In the genomic region with DNA sequence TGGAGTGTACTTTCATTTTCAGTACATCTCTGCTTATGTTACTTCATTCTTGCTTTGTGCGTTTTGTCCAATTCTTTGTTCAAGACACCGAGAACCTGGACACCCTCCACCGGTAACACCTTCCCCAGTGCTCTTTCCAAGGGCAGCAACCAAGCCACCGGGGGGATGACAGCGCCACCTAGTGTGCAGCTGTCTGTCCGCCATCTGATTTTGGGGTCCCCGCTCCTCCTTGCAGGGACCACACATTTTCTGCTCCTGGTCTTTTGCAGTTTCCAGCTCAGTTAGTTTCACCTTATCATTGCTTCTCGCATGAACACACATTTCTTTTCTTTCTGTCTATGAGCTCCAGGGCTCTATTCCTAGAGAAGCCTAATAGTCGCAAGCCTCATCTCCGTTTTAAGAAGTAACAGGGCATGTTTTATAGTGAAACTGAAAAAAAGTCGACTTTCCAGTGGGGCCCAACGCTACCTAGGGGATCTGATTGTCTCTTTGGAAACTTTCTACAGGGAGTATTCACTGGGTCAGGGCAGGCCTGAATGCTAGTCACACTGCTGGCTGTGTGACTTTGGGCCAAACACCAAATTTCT, we compare ENCODE assay signal across 1 cellular context.
TF ChIP-seq lines count a peak whose summit lies in the region.

No MANE protein-coding gene starts in this region.

TF ChIP-seq in GM23338, 12 proteins besides CTCF, POLR2A, EP300 and RAD21 (continued from another document):
- TF ChIP-seq, protein P1, sequence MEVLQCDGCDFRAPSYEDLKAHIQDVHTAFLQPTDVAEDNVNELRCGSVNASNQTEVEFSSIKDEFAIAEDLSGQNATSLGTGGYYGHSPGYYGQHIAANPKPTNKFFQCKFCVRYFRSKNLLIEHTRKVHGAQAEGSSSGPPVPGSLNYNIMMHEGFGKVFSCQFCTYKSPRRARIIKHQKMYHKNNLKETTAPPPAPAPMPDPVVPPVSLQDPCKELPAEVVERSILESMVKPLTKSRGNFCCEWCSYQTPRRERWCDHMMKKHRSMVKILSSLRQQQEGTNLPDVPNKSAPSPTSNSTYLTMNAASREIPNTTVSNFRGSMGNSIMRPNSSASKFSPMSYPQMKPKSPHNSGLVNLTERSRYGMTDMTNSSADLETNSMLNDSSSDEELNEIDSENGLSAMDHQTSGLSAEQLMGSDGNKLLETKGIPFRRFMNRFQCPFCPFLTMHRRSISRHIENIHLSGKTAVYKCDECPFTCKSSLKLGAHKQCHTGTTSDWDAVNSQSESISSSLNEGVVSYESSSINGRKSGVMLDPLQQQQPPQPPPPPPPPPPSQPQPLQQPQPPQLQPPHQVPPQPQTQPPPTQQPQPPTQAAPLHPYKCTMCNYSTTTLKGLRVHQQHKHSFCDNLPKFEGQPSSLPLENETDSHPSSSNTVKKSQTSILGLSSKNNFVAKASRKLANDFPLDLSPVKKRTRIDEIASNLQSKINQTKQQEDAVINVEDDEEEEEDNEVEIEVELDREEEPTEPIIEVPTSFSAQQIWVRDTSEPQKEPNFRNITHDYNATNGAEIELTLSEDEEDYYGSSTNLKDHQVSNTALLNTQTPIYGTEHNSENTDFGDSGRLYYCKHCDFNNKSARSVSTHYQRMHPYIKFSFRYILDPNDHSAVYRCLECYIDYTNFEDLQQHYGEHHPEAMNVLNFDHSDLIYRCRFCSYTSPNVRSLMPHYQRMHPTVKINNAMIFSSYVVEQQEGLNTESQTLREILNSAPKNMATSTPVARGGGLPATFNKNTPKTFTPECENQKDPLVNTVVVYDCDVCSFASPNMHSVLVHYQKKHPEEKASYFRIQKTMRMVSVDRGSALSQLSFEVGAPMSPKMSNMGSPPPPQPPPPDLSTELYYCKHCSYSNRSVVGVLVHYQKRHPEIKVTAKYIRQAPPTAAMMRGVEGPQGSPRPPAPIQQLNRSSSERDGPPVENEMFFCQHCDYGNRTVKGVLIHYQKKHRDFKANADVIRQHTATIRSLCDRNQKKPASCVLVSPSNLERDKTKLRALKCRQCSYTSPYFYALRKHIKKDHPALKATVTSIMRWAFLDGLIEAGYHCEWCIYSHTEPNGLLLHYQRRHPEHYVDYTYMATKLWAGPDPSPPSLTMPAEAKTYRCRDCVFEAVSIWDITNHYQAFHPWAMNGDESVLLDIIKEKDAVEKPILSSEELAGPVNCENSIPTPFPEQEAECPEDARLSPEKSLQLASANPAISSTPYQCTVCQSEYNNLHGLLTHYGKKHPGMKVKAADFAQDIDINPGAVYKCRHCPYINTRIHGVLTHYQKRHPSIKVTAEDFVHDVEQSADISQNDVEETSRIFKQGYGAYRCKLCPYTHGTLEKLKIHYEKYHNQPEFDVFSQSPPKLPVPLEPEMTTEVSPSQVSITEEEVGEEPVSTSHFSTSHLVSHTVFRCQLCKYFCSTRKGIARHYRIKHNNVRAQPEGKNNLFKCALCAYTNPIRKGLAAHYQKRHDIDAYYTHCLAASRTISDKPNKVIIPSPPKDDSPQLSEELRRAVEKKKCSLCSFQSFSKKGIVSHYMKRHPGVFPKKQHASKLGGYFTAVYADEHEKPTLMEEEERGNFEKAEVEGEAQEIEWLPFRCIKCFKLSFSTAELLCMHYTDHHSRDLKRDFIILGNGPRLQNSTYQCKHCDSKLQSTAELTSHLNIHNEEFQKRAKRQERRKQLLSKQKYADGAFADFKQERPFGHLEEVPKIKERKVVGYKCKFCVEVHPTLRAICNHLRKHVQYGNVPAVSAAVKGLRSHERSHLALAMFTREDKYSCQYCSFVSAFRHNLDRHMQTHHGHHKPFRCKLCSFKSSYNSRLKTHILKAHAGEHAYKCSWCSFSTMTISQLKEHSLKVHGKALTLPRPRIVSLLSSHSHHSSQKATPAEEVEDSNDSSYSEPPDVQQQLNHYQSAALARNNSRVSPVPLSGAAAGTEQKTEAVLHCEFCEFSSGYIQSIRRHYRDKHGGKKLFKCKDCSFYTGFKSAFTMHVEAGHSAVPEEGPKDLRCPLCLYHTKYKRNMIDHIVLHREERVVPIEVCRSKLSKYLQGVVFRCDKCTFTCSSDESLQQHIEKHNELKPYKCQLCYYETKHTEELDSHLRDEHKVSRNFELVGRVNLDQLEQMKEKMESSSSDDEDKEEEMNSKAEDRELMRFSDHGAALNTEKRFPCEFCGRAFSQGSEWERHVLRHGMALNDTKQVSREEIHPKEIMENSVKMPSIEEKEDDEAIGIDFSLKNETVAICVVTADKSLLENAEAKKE (CRISPR knock-in tag; IDR thresholded peaks at IDR 0.05) = no peak
- TF ChIP-seq CREB1 (CRISPR knock-in tag; IDR thresholded peaks at IDR 0.05; ENCODE audit: low read depth) = no peak
- TF ChIP-seq, protein P2, sequence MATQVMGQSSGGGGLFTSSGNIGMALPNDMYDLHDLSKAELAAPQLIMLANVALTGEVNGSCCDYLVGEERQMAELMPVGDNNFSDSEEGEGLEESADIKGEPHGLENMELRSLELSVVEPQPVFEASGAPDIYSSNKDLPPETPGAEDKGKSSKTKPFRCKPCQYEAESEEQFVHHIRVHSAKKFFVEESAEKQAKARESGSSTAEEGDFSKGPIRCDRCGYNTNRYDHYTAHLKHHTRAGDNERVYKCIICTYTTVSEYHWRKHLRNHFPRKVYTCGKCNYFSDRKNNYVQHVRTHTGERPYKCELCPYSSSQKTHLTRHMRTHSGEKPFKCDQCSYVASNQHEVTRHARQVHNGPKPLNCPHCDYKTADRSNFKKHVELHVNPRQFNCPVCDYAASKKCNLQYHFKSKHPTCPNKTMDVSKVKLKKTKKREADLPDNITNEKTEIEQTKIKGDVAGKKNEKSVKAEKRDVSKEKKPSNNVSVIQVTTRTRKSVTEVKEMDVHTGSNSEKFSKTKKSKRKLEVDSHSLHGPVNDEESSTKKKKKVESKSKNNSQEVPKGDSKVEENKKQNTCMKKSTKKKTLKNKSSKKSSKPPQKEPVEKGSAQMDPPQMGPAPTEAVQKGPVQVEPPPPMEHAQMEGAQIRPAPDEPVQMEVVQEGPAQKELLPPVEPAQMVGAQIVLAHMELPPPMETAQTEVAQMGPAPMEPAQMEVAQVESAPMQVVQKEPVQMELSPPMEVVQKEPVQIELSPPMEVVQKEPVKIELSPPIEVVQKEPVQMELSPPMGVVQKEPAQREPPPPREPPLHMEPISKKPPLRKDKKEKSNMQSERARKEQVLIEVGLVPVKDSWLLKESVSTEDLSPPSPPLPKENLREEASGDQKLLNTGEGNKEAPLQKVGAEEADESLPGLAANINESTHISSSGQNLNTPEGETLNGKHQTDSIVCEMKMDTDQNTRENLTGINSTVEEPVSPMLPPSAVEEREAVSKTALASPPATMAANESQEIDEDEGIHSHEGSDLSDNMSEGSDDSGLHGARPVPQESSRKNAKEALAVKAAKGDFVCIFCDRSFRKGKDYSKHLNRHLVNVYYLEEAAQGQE (IDR thresholded peaks at IDR 0.05; ENCODE audit: unreplicated experiment) = no peak
- TF ChIP-seq ZNF331 (CRISPR knock-in tag; IDR thresholded peaks at IDR 0.05; ENCODE audit: low read depth) = no peak
- no peak for TF ChIP-seq ZNF114 (CRISPR knock-in tag; IDR thresholded peaks at IDR 0.05)
- TF ChIP-seq NANOG (IDR thresholded peaks at IDR 0.05; ENCODE audit: borderline replicate concordance) = no peak
- no peak for TF ChIP-seq EZH2 (IDR thresholded peaks at IDR 0.05; ENCODE audit: low read depth, unreplicated experiment)
- no peak for TF ChIP-seq EZH2phosphoT487 (IDR thresholded peaks at IDR 0.05; ENCODE audit: unreplicated experiment)
- TF ChIP-seq STAT1 (IDR thresholded peaks at IDR 0.05; ENCODE audit: unreplicated experiment) = no peak
- no peak for TF ChIP-seq POLR2AphosphoS5 (IDR thresholded peaks at IDR 0.05; ENCODE audit: low read depth)
- TF ChIP-seq JUNB (IDR thresholded peaks at IDR 0.05; ENCODE audit: unreplicated experiment) = no peak
TF ChIP-seq in GM23338: peak in this region for 0.
